Comparison of ENCODE assay signal across 14 cellular contexts in genomic region chr16:53863861-53864260, GRCh38.
DNase-seq lines count a peak whose midpoint lies in the region; ATAC-seq and TF ChIP-seq lines count a peak whose summit lies in the region.
"Had no signal": no experiment of that assay in that cellular context is flagged by ENCODE, and none has a peak within 500 bp of the region (broad histone marks: within the 10 kb centered on the region; RNA-seq: fewer than 3 reads in every experiment).

No MANE protein-coding gene starts in this region.

- no peaks in the 10 kb centered on the region for H3K27me3 Mint-ChIP-seq in T-helper 2 cell treated with Interferon-gamma antibody and Interleukin-4, amounts not matched to agents 5 μg/mL and 100 μg/mL, for 36 hours (ENCODE audit: low read depth)
- H3K27me3 Mint-ChIP-seq: CD4-positive, alpha-beta memory T cell had no signal

- no peaks in the 10 kb centered on the region for H3K36me3 ChIP-seq in HUES6 (ENCODE audit: control insufficient read depth, insufficient read depth, low read length)
- H3K36me3 ChIP-seq in breast epithelium: no peaks in the 10 kb centered on the region
- H3K36me3 ChIP-seq in smooth muscle cell (ENCODE audit: low read depth): no peaks in the 10 kb centered on the region

- no peak for ATAC-seq in HG02763 (IDR thresholded peaks at IDR 0.05; ENCODE audit: unreplicated experiment)

- no peak overlapping the region for H2AFZ ChIP-seq in smooth muscle cell (ENCODE audit: low read depth)

- H3K4me3 Mint-ChIP-seq in T-helper 2 cell treated with Interferon-gamma antibody and Interleukin-4, amounts not matched to agents 5 μg/mL and 100 μg/mL, for 36 hours: no peak overlapping the region
- H3K4me3 Mint-ChIP-seq: CD4-positive, alpha-beta memory T cell had no signal

- no peak overlapping the region for H3K4me2 ChIP-seq in smooth muscle cell

- H3K4me3 ChIP-seq in HUES6 (ENCODE audit: low read depth, low read length): no peak overlapping the region
- H3K4me3 ChIP-seq in breast epithelium: no peak overlapping the region
- no peak overlapping the region for H3K4me3 ChIP-seq in smooth muscle cell

- DNase-seq in T-helper 2 cell treated with Interferon-gamma antibody and Interleukin-4, amounts not matched to agents 5 μg/mL and 100 μg/mL, for 36 hours (ENCODE audit: low spot score): no peak
- DNase-seq in T-helper 2 cell (no peak), breast epithelium (ENCODE audit: low spot score in 2 of 2) (no peak), smooth muscle cell (lab: John Stamatoyannopoulos, UW; ENCODE audit: unreplicated experiment) (no peak), cerebellar nuclear complex (lab: John Stamatoyannopoulos, UW) (no peak), NCI-H187 treated with DMSO at 0.1 percent for 48 hours (lab: John Stamatoyannopoulos, UW) (no peak)
- DNase-seq: Calu3; CD4-positive, alpha-beta memory T cell; DMS53; NCI-H1436; NCI-H2081; NCI-H774 had no signal

- WGBS in smooth muscle cell (ENCODE audit: low lambda C conversion rate): 97% methylated on average over 2 of the region's 2 CpGs

- no peak for TF ChIP-seq CTCF in breast epithelium (IDR thresholded peaks at IDR 0.05)
- TF ChIP-seq CTCF in smooth muscle cell (IDR thresholded peaks at IDR 0.05; ENCODE audit: borderline replicate concordance, insufficient read depth, poor library complexity, severe bottlenecking): no peak

- TF ChIP-seq POLR2A in breast epithelium (IDR thresholded peaks at IDR 0.05): no peak

- intact Hi-C loops in breast epithelium (cut with DNase I; ENCODE audit: low total_unique reads): no loop called here

- H3K36me3 Mint-ChIP-seq in T-helper 2 cell treated with Interferon-gamma antibody and Interleukin-4, amounts not matched to agents 5 μg/mL and 100 μg/mL, for 36 hours (ENCODE audit: low read depth): peaks cover 20% of the 10 kb centered on the region

- peaks cover 8% of the 10 kb centered on the region for H3K9me3 Mint-ChIP-seq in T-helper 2 cell treated with Interferon-gamma antibody and Interleukin-4, amounts not matched to agents 5 μg/mL and 100 μg/mL, for 36 hours

- H4K20me1 ChIP-seq in smooth muscle cell (ENCODE audit: low read depth): no peaks in the 10 kb centered on the region

- 0 out of 2 replicates have a peak overlapping the region, but pooled peaks have one; percentile 78 for H3K27ac ChIP-seq in HUES6 (ENCODE audit: low read depth, low read length)
- peak overlapping the region; percentile 16 to 81 for H3K27ac ChIP-seq in breast epithelium
- peak overlapping the region; percentile 93 for H3K27ac ChIP-seq in smooth muscle cell (ENCODE audit: low read depth)

- H3K9ac ChIP-seq in HUES6 (ENCODE audit: low read length) (no peak overlapping the region), smooth muscle cell (ENCODE audit: low read depth) (no peak overlapping the region)

- no peaks in the 10 kb centered on the region for H3K27me3 ChIP-seq in HUES6 (ENCODE audit: control insufficient read depth, insufficient read depth, low read length)
- no peaks in the 10 kb centered on the region for H3K27me3 ChIP-seq in breast epithelium
- no peaks in the 10 kb centered on the region for H3K27me3 ChIP-seq in smooth muscle cell (ENCODE audit: low read depth)

- peaks cover 27% of the 10 kb centered on the region for H3K4me1 Mint-ChIP-seq in T-helper 2 cell treated with Interferon-gamma antibody and Interleukin-4, amounts not matched to agents 5 μg/mL and 100 μg/mL, for 36 hours (ENCODE audit: low read depth)

- H3K9me3 ChIP-seq in HUES6 (ENCODE audit: control insufficient read depth, insufficient read depth, low read depth, low read length): no peaks in the 10 kb centered on the region
- H3K9me3 ChIP-seq in breast epithelium: no peaks in the 10 kb centered on the region
- no peaks in the 10 kb centered on the region for H3K9me3 ChIP-seq in smooth muscle cell (replicated peaks; ENCODE audit: low read depth)

- no peaks in the 10 kb centered on the region for H3F3A ChIP-seq in smooth muscle cell (ENCODE audit: low read depth)

- H3K4me1 ChIP-seq in HUES6 (ENCODE audit: control insufficient read depth, insufficient read depth, low read length) (peaks cover 29% of the 10 kb centered on the region), breast epithelium (no peaks in the 10 kb centered on the region), smooth muscle cell (ENCODE audit: low read depth) (peaks cover 8% of the 10 kb centered on the region)

- H3K79me2 ChIP-seq in smooth muscle cell (ENCODE audit: low read depth): no peaks in the 10 kb centered on the region

- peak overlapping the region; percentile 49 for H3K27ac Mint-ChIP-seq in T-helper 2 cell treated with Interferon-gamma antibody and Interleukin-4, amounts not matched to agents 5 μg/mL and 100 μg/mL, for 36 hours
- H3K27ac Mint-ChIP-seq: CD4-positive, alpha-beta memory T cell had no signal
